In the genomic region with DNA sequence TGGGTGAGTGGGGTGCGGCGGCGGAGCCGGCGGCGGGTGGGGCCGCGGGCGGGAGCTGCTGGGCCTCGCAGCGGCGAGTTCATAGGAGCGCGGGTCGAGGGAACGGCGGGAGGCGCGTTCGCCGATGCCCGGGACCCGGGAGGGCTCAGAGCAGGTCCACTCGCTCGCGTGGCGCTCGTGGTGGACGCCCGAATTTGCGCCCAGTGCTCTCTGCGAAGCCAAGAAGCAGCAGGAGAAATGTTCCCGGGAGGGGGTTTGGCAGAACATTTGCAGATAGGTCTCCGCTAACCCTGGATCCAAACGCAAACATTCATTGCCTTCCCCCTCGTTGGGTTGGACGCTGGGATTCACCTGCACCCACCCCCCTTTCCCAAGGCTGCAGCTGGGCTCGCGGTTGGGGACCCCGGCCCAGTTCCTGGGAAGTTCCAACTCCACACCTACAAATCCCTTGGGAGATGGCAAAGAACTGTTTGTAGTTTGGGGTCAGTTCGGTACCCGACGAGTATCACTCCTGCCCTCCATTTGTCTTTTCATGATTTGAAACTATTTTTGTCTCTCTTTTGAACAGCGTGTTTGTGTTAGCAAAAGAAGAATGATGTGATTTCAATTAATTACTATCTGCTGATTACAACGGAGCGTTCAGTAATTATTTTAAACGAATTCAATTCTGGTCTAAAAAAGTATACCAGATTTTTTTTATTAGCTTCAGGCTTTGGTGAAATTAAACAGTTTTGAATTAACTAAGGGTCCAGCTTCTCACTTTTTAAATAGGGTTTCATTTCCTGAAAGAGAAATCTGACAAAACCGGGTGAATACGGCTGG, we compare ENCODE assay signal across 11 cellular contexts. TPM values are rescaled to one million over a fixed set of nuclear protein-coding genes. Genes with fewer than 3 reads are reported as not detected.
A peak's percentile ranks its signal among the peaks of the same experiment; 100 is the strongest.
DNase-seq lines count a peak whose midpoint lies in the region; TF ChIP-seq lines count a peak whose summit lies in the region.
"Had no signal": no experiment of that assay in that cellular context is flagged by ENCODE, and none has a peak within 500 bp of the region (broad histone marks: within the 10 kb centered on the region; RNA-seq: fewer than 3 reads in every experiment).

No MANE protein-coding gene starts in this region.

- H3K27ac Mint-ChIP-seq in activated naive CD8-positive, alpha-beta T cell treated with anti-CD3 and anti-CD28 coated beads for 36 hours: no peak overlapping the region
- no peak overlapping the region for H3K27ac Mint-ChIP-seq in immature natural killer cell
- H3K27ac Mint-ChIP-seq: stimulated activated naive CD8-positive, alpha-beta T cell treated with anti-CD3 and anti-CD28 coated beads, Interleukin-15, Interleukin-2, amounts not matched to agents 100 ng/mL and 50 ng/mL, for 24 hours had no signal

- peaks cover 72% of the 10 kb centered on the region for H3K27me3 Mint-ChIP-seq in activated naive CD8-positive, alpha-beta T cell treated with anti-CD3 and anti-CD28 coated beads for 36 hours
- peaks cover 11 to 42% (median 29%) of the 10 kb centered on the region in 3 donors for H3K27me3 Mint-ChIP-seq in immature natural killer cell (ENCODE audit: low read depth in 3 of 3)

- DNase-seq in GM20000 (ENCODE audit: low spot score) (peak; percentile 30), immature natural killer cell (no peak), nucleus accumbens (lab: John Stamatoyannopoulos, UW) (no peak), anterior cingulate cortex (lab: John Stamatoyannopoulos, UW) (no peak), cerebellum (ENCODE audit: low spot score) (no peak), kidney tubule cell (ENCODE audit: low spot score) (no peak)
- peak; percentile 7 for DNase-seq in activated naive CD8-positive, alpha-beta T cell treated with anti-CD3 and anti-CD28 coated beads for 36 hours
- DNase-seq: activated CD4-positive, alpha-beta T cell treated with anti-CD3 and anti-CD28 coated beads for 4 hours had no signal

- no peaks in the 10 kb centered on the region for H3K36me3 Mint-ChIP-seq in activated naive CD8-positive, alpha-beta T cell treated with anti-CD3 and anti-CD28 coated beads for 36 hours
- no peaks in the 10 kb centered on the region for H3K36me3 Mint-ChIP-seq in immature natural killer cell

- TF ChIP-seq CTCF in GM20000 (IDR thresholded peaks at IDR 0.05; ENCODE audit: extremely low read depth, missing control alignments): no peak

- peaks cover 5% of the 10 kb centered on the region for H3K4me1 Mint-ChIP-seq in activated naive CD8-positive, alpha-beta T cell treated with anti-CD3 and anti-CD28 coated beads for 36 hours
- peaks cover 8 to 21% of the 10 kb centered on the region in 2 donors for H3K4me1 Mint-ChIP-seq in immature natural killer cell

- H3K4me3 Mint-ChIP-seq in activated naive CD8-positive, alpha-beta T cell treated with anti-CD3 and anti-CD28 coated beads for 36 hours: peak overlapping the region; percentile 14
- peak overlapping the region; percentile 36 to 75 (median 66) for H3K4me3 Mint-ChIP-seq in immature natural killer cell

- H3K27ac ChIP-seq in skin epidermis: peak overlapping the region in 1 of 21 experiments; percentile 54

- peak overlapping the region; percentile 37 to 64 (median 56) for H3K4me3 ChIP-seq in skin epidermis

- no peaks in the 10 kb centered on the region for H3K9me3 Mint-ChIP-seq in activated naive CD8-positive, alpha-beta T cell treated with anti-CD3 and anti-CD28 coated beads for 36 hours
- no peaks in the 10 kb centered on the region for H3K9me3 Mint-ChIP-seq in immature natural killer cell
- H3K9me3 Mint-ChIP-seq: stimulated activated naive CD8-positive, alpha-beta T cell treated with anti-CD3 and anti-CD28 coated beads, Interleukin-15, Interleukin-2, amounts not matched to agents 100 ng/mL and 50 ng/mL, for 24 hours had no signal

RNA-seq across cellular contexts. Expression of a gene that starts 2.3 kb away (rescaled TPM):
- total RNA-seq in activated naive CD8-positive, alpha-beta T cell treated with anti-CD3 and anti-CD28 coated beads for 36 hours: under 1 TPM; 0.43 to 0.54 TPM
- not detected for polyA plus RNA-seq in immature natural killer cell
- total RNA-seq in cerebellum: 14.8 TPM

RNA-seq across cellular contexts. Expression of a gene that starts 58.1 kb away (rescaled TPM):
- total RNA-seq in activated naive CD8-positive, alpha-beta T cell treated with anti-CD3 and anti-CD28 coated beads for 36 hours: 10 to 100 TPM; 27.9 to 32.6 TPM
- 10 to 100 TPM; 26.7 to 90.9 (median 28.9) TPM for polyA plus RNA-seq in immature natural killer cell
- total RNA-seq in cerebellum: 1.2 TPM
- total RNA-seq: Daoy had no signal

Comparison
In these comparisons a context has a peak if more than half of its experiments do, and no peak if none do; other contexts are left out.
1. DNase-seq: peak in GM20000 (single experiment) and activated naive CD8-positive, alpha-beta T cell treated with anti-CD3 and anti-CD28 coated beads for 36 hours (single experiment); none in immature natural killer cell (0 of 3), nucleus accumbens (0 of 56), anterior cingulate cortex (0 of 58), cerebellum (single experiment) and kidney tubule cell (single experiment).
2. RNA of a gene that starts 2.3 kb away (total RNA-seq): 14.8 TPM in cerebellum (single experiment); 0.43 to 0.54 TPM in activated naive CD8-positive, alpha-beta T cell treated with anti-CD3 and anti-CD28 coated beads for 36 hours; every median in the first group is over 10 times any median in the second.
3. RNA of a gene that starts 58.1 kb away (total RNA-seq): 27.9 to 32.6 TPM in activated naive CD8-positive, alpha-beta T cell treated with anti-CD3 and anti-CD28 coated beads for 36 hours; 1.2 TPM in cerebellum (single experiment); every median in the first group is over 10 times any median in the second.